21 cellular contexts compared by ENCODE assay signal in genomic region chr17:18985475-18985874, GRCh38. TPM values are rescaled to one million over a fixed set of nuclear protein-coding genes. Genes with fewer than 3 reads are reported as not detected.
DNase-seq lines count a peak whose midpoint lies in the region; ATAC-seq and TF ChIP-seq lines count a peak whose summit lies in the region.
"Had no signal": no experiment of that assay in that cellular context is flagged by ENCODE, and none has a peak within 500 bp of the region (broad histone marks: within the 10 kb centered on the region; RNA-seq: fewer than 3 reads in every experiment).

No MANE protein-coding gene starts in this region.

- no peaks in the 10 kb centered on the region for H3K9me2 ChIP-seq in GM23248 (ENCODE audit: insufficient read depth)

- no peaks in the 10 kb centered on the region for H3K9me3 ChIP-seq in mucosa of descending colon
- H3K9me3 ChIP-seq in suprapubic skin: no peaks in the 10 kb centered on the region
- no peaks in the 10 kb centered on the region for H3K9me3 ChIP-seq in GM23248 (ENCODE audit: low read depth)
- H3K9me3 ChIP-seq: BLaER1 treated with 17β-estradiol and CSF1 and Interleukin-3, amounts not matched to agents 10 nM and 100 nM had no signal

- H3K79me2 ChIP-seq in GM23248 (ENCODE audit: insufficient read depth): peaks cover 63% of the 10 kb centered on the region

- H3K27ac ChIP-seq in suprapubic skin: peak overlapping the region; percentile 11
- no peak overlapping the region for H3K27ac ChIP-seq in GM23248
- H3K27ac ChIP-seq: 22Rv1; BLaER1 treated with 17β-estradiol and CSF1 and Interleukin-3, amounts not matched to agents 10 nM and 100 nM had no signal

- H3K27me3 ChIP-seq in suprapubic skin (no peaks in the 10 kb centered on the region), GM23248 (replicated peaks; ENCODE audit: insufficient read depth) (no peaks in the 10 kb centered on the region)

- H3K4me1 ChIP-seq in mucosa of descending colon (ENCODE audit: low read depth) (peaks cover 41% of the 10 kb centered on the region), suprapubic skin (peaks cover 69% of the 10 kb centered on the region), GM23248 (ENCODE audit: insufficient read depth) (peaks cover 14% of the 10 kb centered on the region)

- no peak overlapping the region for H3K9ac ChIP-seq in GM23248
- H3K9ac ChIP-seq: BLaER1 treated with 17β-estradiol and CSF1 and Interleukin-3, amounts not matched to agents 10 nM and 100 nM had no signal

- no peak overlapping the region for H2AFZ ChIP-seq in GM23248

- in situ Hi-C loops in GM23248 (cut with MboI): no loop called here

- TF ChIP-seq POLR2A in suprapubic skin (IDR thresholded peaks at IDR 0.05): no peak

- H3K4me3 ChIP-seq in mucosa of descending colon (no peak overlapping the region), suprapubic skin (no peak overlapping the region), GM23248 (no peak overlapping the region)
- H3K4me3 ChIP-seq: BLaER1 treated with 17β-estradiol and CSF1 and Interleukin-3, amounts not matched to agents 10 nM and 100 nM had no signal

- H3K4me2 ChIP-seq in GM23248 (ENCODE audit: unreplicated experiment): no peak overlapping the region
- H3K4me2 ChIP-seq: BLaER1 treated with 17β-estradiol and CSF1 and Interleukin-3, amounts not matched to agents 10 nM and 100 nM had no signal

- H3F3A ChIP-seq in GM23248 (ENCODE audit: insufficient read depth): peaks cover 4% of the 10 kb centered on the region; the same call in 1 of the 2 replicates

- TF ChIP-seq EP300 in suprapubic skin (IDR thresholded peaks at IDR 0.05): no peak

- 52% methylated on average over 6 of the region's 9 CpGs for WGBS in suprapubic skin
- 96 to 99% methylated on average over 9 of the region's 9 CpGs for WGBS in GM23248 (ENCODE audit: low coverage in 1 of 2, low lambda C conversion rate in 2 of 2, missing lambda C conversion rate in 2 of 2), 2 experiments

- intact Hi-C loops in mucosa of descending colon (cut with DNase I, micrococcal nuclease): no loop called here

- no peaks in the 10 kb centered on the region for H4K20me1 ChIP-seq in GM23248 (ENCODE audit: insufficient read depth)

- peaks cover 6% of the 10 kb centered on the region for H3K36me3 ChIP-seq in mucosa of descending colon (ENCODE audit: low read depth)
- H3K36me3 ChIP-seq in suprapubic skin: no peaks in the 10 kb centered on the region
- H3K36me3 ChIP-seq in GM23248 (ENCODE audit: low read depth): no peaks in the 10 kb centered on the region; the same call in 1 of the 2 replicates

- ATAC-seq in esophagus mucosa (peak; percentile 63), mucosa of descending colon (no peak), GM19023 (IDR thresholded peaks at IDR 0.05; ENCODE audit: unreplicated experiment) (no peak)
- ATAC-seq: CD8-positive, alpha-beta T cell; HCT116 had no signal

- peak; percentile 18 for DNase-seq in NCI-H2171 treated with DMSO at 0.1 percent for 48 hours (lab: John Stamatoyannopoulos, UW)
- DNase-seq in NCI-H2171 (lab: John Stamatoyannopoulos, UW): no peak
- peak in 2 of 3 donors; percentile 55 to 61 for DNase-seq in mucosa of descending colon
- no peak for DNase-seq in suprapubic skin (ENCODE audit: low spot score in 2 of 2)
- no peak for DNase-seq in GM23248
- no peak for DNase-seq in ecto neural progenitor cell (ENCODE audit: low spot score)
- DNase-seq: ACHN; Calu3; CD8-positive, alpha-beta T cell; IMR-90; NCI-H1105; NCI-H2029 treated with DMSO at 0.1 percent for 48 hours; NCI-H524 treated with DMSO at 0.1 percent for 48 hours; NCI-H82; SHP77 had no signal

- TF ChIP-seq CTCF in mucosa of descending colon (IDR thresholded peaks at IDR 0.05) (no peak), suprapubic skin (IDR thresholded peaks at IDR 0.05) (no peak)

RNA-seq across cellular contexts. Expression of gene FAM83G, which starts 19.1 kb away (rescaled TPM):
- total RNA-seq in esophagus mucosa: 47.0 TPM
- 10 to 100 TPM; 18.9 to 40.4 (median 29.1) TPM for total RNA-seq in mucosa of descending colon
- total RNA-seq in suprapubic skin: 100 to 1,000 TPM; 205 to 261 (median 210) TPM
- 26.2 and 27.7 TPM in 2 replicates for total RNA-seq in GM23248 (2014; rRNA removed; shearing (Covaris generic))
- polyA plus RNA-seq in GM23248 (2016; fragmentation: Nextera tagmentation; extraction: Ambion mirVana): 8.9 and 9.3 TPM in 2 replicates

RNA-seq across cellular contexts. Expression of gene SLC5A10, which starts 33.5 kb away (rescaled TPM):
- total RNA-seq in esophagus mucosa (0.64 TPM), mucosa of descending colon (under 1 TPM in 1 of 3 donors, not detected in 2; 0.12 TPM), suprapubic skin (1 to 10 TPM in 2 of 4 donors, under 1 TPM in 2; 0.31 to 1.5 (median 0.94) TPM)
- not detected in 2 replicates for total RNA-seq in GM23248 (2014; rRNA removed; shearing (Covaris generic))
- 0.10 TPM in 1 of 2 replicates, not detected in the other for polyA plus RNA-seq in GM23248 (2016; fragmentation: Nextera tagmentation; extraction: Ambion mirVana)
- total RNA-seq: Calu3; CD8-positive, alpha-beta T cell; IMR-90; OCI-LY7 had no signal
- polyA plus RNA-seq: IMR-90 had no signal

Comparison
In these comparisons a context has a peak if more than half of its experiments do, and no peak if none do; other contexts are left out.
1. DNase-seq: peak in NCI-H2171 treated with DMSO at 0.1 percent for 48 hours (single experiment) and mucosa of descending colon (2 of 3); none in NCI-H2171 (single experiment), suprapubic skin (0 of 2), GM23248 (single experiment) and ecto neural progenitor cell (single experiment).